ENCODE assay signal across 32 cellular contexts in genomic region chr18:75035944-75036343, GRCh38.
DNase-seq lines count a peak whose midpoint lies in the region; ATAC-seq and TF ChIP-seq lines count a peak whose summit lies in the region.
"Had no signal": no experiment of that assay in that cellular context is flagged by ENCODE, and none has a peak within 500 bp of the region (broad histone marks: within the 10 kb centered on the region; RNA-seq: fewer than 3 reads in every experiment).

No MANE protein-coding gene starts in this region.

- CTCF ChIA-PET in activated CD4-positive, alpha-beta T cell treated with anti-CD3 and anti-CD28 coated beads for 36 hours (lab: Charles Lee) = interaction anchor here (1.2 kb wide), 1 partner anchor 11 kb away, joined by 3 read pairs; no protein-coding TSS in a partner anchor

- intact Hi-C loops in activated CD4-positive, alpha-beta T cell treated with anti-CD3 and anti-CD28 coated beads for 36 hours (cut with DNase I, micrococcal nuclease) = no loop called here
- intact Hi-C loops in aorta (cut with DNase I) = no loop called here

- H3K79me2 ChIP-seq in MM.1S (ENCODE audit: low read length) = no peaks in the 10 kb centered on the region

- POLR2A ChIA-PET in activated CD4-positive, alpha-beta T cell treated with anti-CD3 and anti-CD28 coated beads for 36 hours (lab: Charles Lee) = interaction anchor here (0.6 kb wide), 2 partner anchors 175 to 229 kb away, joined by 3 to 16 read pairs; partner anchors contain the start of gene TSHZ1

- no peak overlapping the region for H3K4me3 Mint-ChIP-seq in activated CD4-positive, alpha-beta T cell treated with anti-CD3 and anti-CD28 coated beads for 36 hours
- no peak overlapping the region for H3K4me3 Mint-ChIP-seq in activated T-helper 17 cell treated with anti-CD3 and anti-CD28 coated beads, Interleukin-2, amount 50 U/mL, for 72 hours
- H3K4me3 Mint-ChIP-seq: CD14-positive monocyte, HFFc6 had no signal

- H3K27ac Mint-ChIP-seq in activated CD4-positive, alpha-beta T cell treated with anti-CD3 and anti-CD28 coated beads for 36 hours = peak overlapping the region; percentile 30
- H3K27ac Mint-ChIP-seq in activated T-helper 17 cell treated with anti-CD3 and anti-CD28 coated beads, Interleukin-2, amount 50 U/mL, for 72 hours = no peak overlapping the region
- H3K27ac Mint-ChIP-seq: CD14-positive monocyte, HFFc6 had no signal

- H3K4me1 ChIP-seq in aorta (ENCODE audit: control insufficient read depth in 1 of 2, insufficient read depth in 2 of 2, low read length in 2 of 2) (peaks cover 0 to 2% of the 10 kb centered on the region in 2 donors), MM.1S (ENCODE audit: low read length) (no peaks in the 10 kb centered on the region)
- H3K4me1 ChIP-seq: BE2C, HAP-1, SJCRH30 had no signal

- ATAC-seq in activated CD4-positive, alpha-beta T cell treated with anti-CD3 and anti-CD28 coated beads for 36 hours = peak; percentile 74
- ATAC-seq in GM18511 (IDR thresholded peaks at IDR 0.05; ENCODE audit: unreplicated experiment) = peak; percentile 64
- peak; percentile 69 for ATAC-seq in HG02852 (IDR thresholded peaks at IDR 0.05; ENCODE audit: unreplicated experiment)
- ATAC-seq in activated T-helper 17 cell treated with anti-CD3 and anti-CD28 coated beads, Interleukin-2, amount 50 U/mL, for 72 hours (replicated peaks) = peak; percentile 59
- no peak for ATAC-seq in aorta (ENCODE audit: low FRiP score)
- ATAC-seq: HepG2, K562, PC-3, Right ventricle myocardium inferior, SK-N-SH treated with all-trans-retinoic acid at 6 μM for 48 hours had no signal

- H3K4me2 ChIP-seq in MM.1S (ENCODE audit: low read depth, low read length) = no peak overlapping the region

- no peaks in the 10 kb centered on the region for H3K36me3 Mint-ChIP-seq in activated CD4-positive, alpha-beta T cell treated with anti-CD3 and anti-CD28 coated beads for 36 hours (ENCODE audit: low read depth)
- no peaks in the 10 kb centered on the region for H3K36me3 Mint-ChIP-seq in activated T-helper 17 cell treated with anti-CD3 and anti-CD28 coated beads, Interleukin-2, amount 50 U/mL, for 72 hours (ENCODE audit: low read depth)

- peaks cover 7% of the 10 kb centered on the region for H3K4me1 Mint-ChIP-seq in activated CD4-positive, alpha-beta T cell treated with anti-CD3 and anti-CD28 coated beads for 36 hours
- no peaks in the 10 kb centered on the region for H3K4me1 Mint-ChIP-seq in activated T-helper 17 cell treated with anti-CD3 and anti-CD28 coated beads, Interleukin-2, amount 50 U/mL, for 72 hours
- H3K4me1 Mint-ChIP-seq: CD14-positive monocyte had no signal

- no peak for DNase-seq in activated CD4-positive, alpha-beta T cell treated with anti-CD3 and anti-CD28 coated beads for 36 hours
- DNase-seq in activated CD4-positive, alpha-beta T cell treated with anti-CD3 and anti-CD28 coated beads for 48 hours = no peak
- DNase-seq in aorta (no peak), mesenteric fat pad (ENCODE audit: low spot score) (no peak), MM.1S (no peak)
- DNase-seq: 8988T, ACHN, BE2C, Calu3, DMS79 treated with DMSO at 0.1 percent for 48 hours, GF-D8, GOT3, HFFc6, Kasumi-1, MV-4-11, NCI-H1105, NCI-H1436 treated with DMSO at 0.1 percent for 48 hours, NCI-H187 treated with DMSO at 0.1 percent for 48 hours, NCI-H2171 treated with DMSO at 0.1 percent for 48 hours, NCI-H524, NCI-H748 treated with DMSO at 0.1 percent for 48 hours, PC-3, SJCRH30 had no signal

- no peaks in the 10 kb centered on the region for H3K9me2 ChIP-seq in MM.1S (replicated peaks; ENCODE audit: insufficient read depth, low read length)

- H4K20me1 ChIP-seq in MM.1S (ENCODE audit: insufficient read depth, low read length) = no peaks in the 10 kb centered on the region

- no peak overlapping the region for H2AFZ ChIP-seq in MM.1S (ENCODE audit: low read length)

- H3K27me3 ChIP-seq in aorta (ENCODE audit: control insufficient read depth in 1 of 2, insufficient read depth in 2 of 2, low read length in 1 of 2) (no peaks in the 10 kb centered on the region), MM.1S (replicated peaks; ENCODE audit: insufficient read depth, low read length) (no peaks in the 10 kb centered on the region)
- H3K27me3 ChIP-seq: BE2C, SJCRH30 had no signal

- no peak for TF ChIP-seq CTCF in MM.1S (IDR thresholded peaks at IDR 0.05; ENCODE audit: low read length)

- H3K4me3 ChIP-seq in aorta (ENCODE audit: low read length in 2 of 2) (no peak overlapping the region), MM.1S (ENCODE audit: low read length) (no peak overlapping the region)
- H3K4me3 ChIP-seq: HAP-1, K562, SJCRH30 had no signal

- no peaks in the 10 kb centered on the region for H3K27me3 Mint-ChIP-seq in activated CD4-positive, alpha-beta T cell treated with anti-CD3 and anti-CD28 coated beads for 36 hours
- no peaks in the 10 kb centered on the region for H3K27me3 Mint-ChIP-seq in activated T-helper 17 cell treated with anti-CD3 and anti-CD28 coated beads, Interleukin-2, amount 50 U/mL, for 72 hours

- H3K9me3 ChIP-seq in aorta (ENCODE audit: control insufficient read depth, low read length) (no peaks in the 10 kb centered on the region), MM.1S (replicated peaks; ENCODE audit: insufficient read depth, low read length) (no peaks in the 10 kb centered on the region)
- H3K9me3 ChIP-seq: BE2C, HAP-1, SJCRH30 had no signal

- no peaks in the 10 kb centered on the region for H3K36me3 ChIP-seq in aorta (ENCODE audit: control insufficient read depth in 1 of 2, insufficient read depth in 2 of 2, low read length in 1 of 2)
- H3K36me3 ChIP-seq in MM.1S (replicated peaks; ENCODE audit: insufficient read depth, low read length) = no peaks in the 10 kb centered on the region
- H3K36me3 ChIP-seq: BE2C, HAP-1, SJCRH30 had no signal

- H3K27ac ChIP-seq in aorta (ENCODE audit: low read depth in 1 of 2, low read length in 2 of 2) (no peak overlapping the region), MM.1S (ENCODE audit: low read length) (no peak overlapping the region)
- H3K27ac ChIP-seq: SJCRH30 had no signal

- no peaks in the 10 kb centered on the region for H3K9me3 Mint-ChIP-seq in activated CD4-positive, alpha-beta T cell treated with anti-CD3 and anti-CD28 coated beads for 36 hours (ENCODE audit: low read depth)
- H3K9me3 Mint-ChIP-seq in activated T-helper 17 cell treated with anti-CD3 and anti-CD28 coated beads, Interleukin-2, amount 50 U/mL, for 72 hours = no peaks in the 10 kb centered on the region
- H3K9me3 Mint-ChIP-seq: HFFc6 had no signal

- 66 to 74% methylated on average over 3 of the region's 3 CpGs for WGBS in aorta, 2 donors

- no peaks in the 10 kb centered on the region for H3F3A ChIP-seq in MM.1S (ENCODE audit: insufficient read depth, low read length)

- no peak overlapping the region for H3K9ac ChIP-seq in MM.1S (ENCODE audit: low read length)
